8 cellular contexts compared by ENCODE assay signal in the genomic region with DNA sequence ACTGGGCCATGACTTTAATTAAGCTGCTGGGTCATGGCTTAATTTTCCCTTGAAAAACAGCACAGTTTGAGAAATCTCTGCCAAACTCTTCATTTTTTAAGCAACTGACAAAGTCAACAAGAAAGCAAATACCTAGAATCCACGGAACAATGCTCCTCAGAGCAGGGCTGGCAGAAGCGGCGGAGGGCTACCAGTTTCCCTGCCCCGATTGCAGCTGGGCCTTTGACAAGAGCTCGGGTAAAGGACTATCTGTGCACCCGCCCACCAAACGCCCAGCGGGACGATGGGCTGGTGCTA. TPM values are rescaled to one million over a fixed set of nuclear protein-coding genes. Genes with fewer than 3 reads are reported as not detected.
DNase-seq lines count a peak whose midpoint lies in the region; ATAC-seq and TF ChIP-seq lines count a peak whose summit lies in the region.

No MANE protein-coding gene starts in this region.

- ATAC-seq in foreskin keratinocyte: peak; percentile 48
- ATAC-seq in psoas muscle: no peak
- ATAC-seq in sciatic nerve: no peak

- H3K9me3 ChIP-seq in psoas muscle: no peaks in the 10 kb centered on the region

- H3K27me3 ChIP-seq in foreskin keratinocyte (no peaks in the 10 kb centered on the region), psoas muscle (ENCODE audit: insufficient read depth in 3 of 3, low read length in 2 of 3) (no peaks in the 10 kb centered on the region)

- TF ChIP-seq CTCF in foreskin keratinocyte (conservative IDR thresholded peaks at IDR 0.05) (no peak), psoas muscle (IDR thresholded peaks at IDR 0.05) (no peak)

- peak overlapping the region; percentile 92 for H3K4me3 ChIP-seq in psoas muscle

- peak overlapping the region; percentile 82 for H3K4me3 Mint-ChIP-seq in T-helper 2 cell treated with Interferon-gamma antibody and Interleukin-4, amounts not matched to agents 5 μg/mL and 100 μg/mL, for 36 hours

- no peaks in the 10 kb centered on the region for H3K36me3 ChIP-seq in psoas muscle (ENCODE audit: insufficient read depth in 1 of 2, low read depth in 1 of 2)

- no peaks in the 10 kb centered on the region for H3K9me3 Mint-ChIP-seq in T-helper 2 cell treated with Interferon-gamma antibody and Interleukin-4, amounts not matched to agents 5 μg/mL and 100 μg/mL, for 36 hours

- peak overlapping the region; percentile 41 for H3K27ac Mint-ChIP-seq in T-helper 2 cell treated with Interferon-gamma antibody and Interleukin-4, amounts not matched to agents 5 μg/mL and 100 μg/mL, for 36 hours

- DNase-seq in NCI-H146 (lab: John Stamatoyannopoulos, UW) (peak; percentile 74), NCI-H146 treated with DMSO at 0.1 percent for 48 hours (lab: John Stamatoyannopoulos, UW; ENCODE audit: unreplicated experiment) (no peak), foreskin keratinocyte (no peak), psoas muscle (no peak), NCI-H524 (lab: John Stamatoyannopoulos, UW) (no peak), NCI-H2029 treated with DMSO at 0.1 percent for 48 hours (lab: John Stamatoyannopoulos, UW) (no peak), sciatic nerve (ENCODE audit: low spot score) (no peak)
- no peak for DNase-seq in T-helper 2 cell treated with Interferon-gamma antibody and Interleukin-4, amounts not matched to agents 5 μg/mL and 100 μg/mL, for 36 hours (ENCODE audit: low spot score)

- WGBS in psoas muscle, 3 donors: 0 to 1% (median 0%) methylated on average over 9 of the region's 9 CpGs

- H3K4me1 Mint-ChIP-seq in T-helper 2 cell treated with Interferon-gamma antibody and Interleukin-4, amounts not matched to agents 5 μg/mL and 100 μg/mL, for 36 hours (ENCODE audit: low read depth): peaks cover 24% of the 10 kb centered on the region

- H3K27me3 Mint-ChIP-seq in T-helper 2 cell treated with Interferon-gamma antibody and Interleukin-4, amounts not matched to agents 5 μg/mL and 100 μg/mL, for 36 hours (ENCODE audit: low read depth): peaks cover 55% of the 10 kb centered on the region

- peaks cover 16% of the 10 kb centered on the region for H3K4me1 ChIP-seq in foreskin keratinocyte
- H3K4me1 ChIP-seq in psoas muscle: peaks cover 39% of the 10 kb centered on the region

- H3K27ac ChIP-seq in foreskin keratinocyte (peak overlapping the region; percentile 64), psoas muscle (peak overlapping the region; percentile 95)

- no peaks in the 10 kb centered on the region for H3K36me3 Mint-ChIP-seq in T-helper 2 cell treated with Interferon-gamma antibody and Interleukin-4, amounts not matched to agents 5 μg/mL and 100 μg/mL, for 36 hours (ENCODE audit: low read depth)

- intact Hi-C loops in psoas muscle (cut with DNase I): loop anchor here (2.0 to 5.0 kb wide), 3 partner anchors 37 to 66 kb away; no protein-coding TSS in a partner anchor
- intact Hi-C loops in sciatic nerve (cut with DNase I): loop anchor here (10.0 kb wide), 1 partner anchor 50 kb away; no protein-coding TSS in a partner anchor

RNA-seq across cellular contexts. Expression of a gene that starts 1.2 kb away (rescaled TPM):
- total RNA-seq in foreskin keratinocyte: 33.4 and 37.9 TPM in 2 replicates
- polyA plus RNA-seq in foreskin keratinocyte: 7.4 and 8.2 TPM in 2 replicates
- total RNA-seq in psoas muscle: 10 to 100 TPM; 13.4 to 34.1 (median 25.2) TPM
- polyA plus RNA-seq in psoas muscle: 10 to 100 TPM in 1 of 3 donors, 1 to 10 TPM in 2; 8.6 to 12.6 (median 8.6) TPM
- 48.9 TPM for total RNA-seq in sciatic nerve
